9 cellular contexts compared by ENCODE assay signal in the genomic region with DNA sequence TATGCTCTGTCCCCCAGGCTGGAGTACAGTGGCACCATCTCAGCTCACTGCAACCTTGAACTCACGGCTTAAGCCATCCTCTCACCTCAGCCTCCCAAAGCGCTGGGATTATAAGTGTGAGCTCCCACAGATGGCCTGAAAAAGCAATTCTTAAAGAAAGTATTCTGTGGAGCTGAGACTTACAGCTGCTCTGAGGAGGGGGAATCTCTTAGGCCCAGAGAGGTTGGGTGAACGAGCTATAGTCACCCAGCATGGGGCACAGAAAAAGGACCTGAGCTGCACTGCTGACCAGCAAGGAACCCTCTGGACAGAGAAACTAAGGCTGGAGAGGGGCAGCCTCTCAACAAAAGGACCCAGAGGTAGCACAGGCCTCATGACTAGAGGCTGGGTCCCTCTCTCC. TPM values are rescaled to one million over a fixed set of nuclear protein-coding genes. Genes with fewer than 3 reads are reported as not detected.
DNase-seq lines count a peak whose midpoint lies in the region; ATAC-seq and TF ChIP-seq lines count a peak whose summit lies in the region.
"Had no signal": no experiment of that assay in that cellular context is flagged by ENCODE, and none has a peak within 500 bp of the region (broad histone marks: within the 10 kb centered on the region; RNA-seq: fewer than 3 reads in every experiment).

No MANE protein-coding gene starts in this region.

- H2AFZ ChIP-seq in HCT116 (ENCODE audit: low read depth, low read length, poor library complexity, severe bottlenecking): no peak overlapping the region

- POLR2A ChIA-PET in HCT116 (lab: Charles Lee): interaction anchor here (2.3 to 3.2 kb wide), 2 partner anchors 12 to 17 kb away, joined by 8 to 31 read pairs; no protein-coding TSS in a partner anchor

- H3K27ac Mint-ChIP-seq in stimulated activated effector memory CD8-positive, alpha-beta T cell treated with anti-CD3 and anti-CD28 coated beads, Interleukin-12 subunit alpha, Interleukin-12 subunit beta, amount 100 ng/mL, for 72 hours: no peak overlapping the region
- H3K27ac Mint-ChIP-seq in nephron progenitor cell: no peak overlapping the region

- intact Hi-C loops in HCT116 (cut with micrococcal nuclease): no loop called here

- H3K4me3 ChIP-seq in HCT116 (replicated peaks in 1 of 2; ENCODE audit: low read depth in 1 of 2, low read length in 2 of 2): peak overlapping the region; percentile 77 to 78
- H3K4me3 ChIP-seq in adipocyte (ENCODE audit: low read length): peak overlapping the region; percentile 82
- H3K4me3 ChIP-seq in gastroesophageal sphincter: peak overlapping the region in 1 of 2 donors; percentile 70

- no peak for DNase-seq in HCT116 (ENCODE audit: low read depth, low spot score)
- no peak for DNase-seq in adipocyte (ENCODE audit: low read depth)
- DNase-seq in stimulated activated effector memory CD8-positive, alpha-beta T cell treated with anti-CD3 and anti-CD28 coated beads, Interleukin-12 subunit alpha, Interleukin-12 subunit beta, amount 100 ng/mL, for 72 hours (ENCODE audit: low spot score in 2 of 2): no peak
- DNase-seq in nephron progenitor cell: no peak
- DNase-seq in activated T-cell treated with anti-CD3 and anti-CD28 coated beads, Interleukin-2, amount 50 U/mL, for 1 hour: no peak
- DNase-seq: NCI-H146 had no signal

- RAD21 ChIA-PET in HCT116 (lab: Charles Lee; ENCODE audit: low non-redundant PET in 1 of 2, low total read pairs in 2 of 2, uncharacterized antibody in 2 of 2, unreplicated experiment in 2 of 2): no interaction called here

- no TSS peak for BruUV-seq in HCT116 (replicated peaks; lab: Mats Ljungman, UMichigan)

- H3K36me3 Mint-ChIP-seq in stimulated activated effector memory CD8-positive, alpha-beta T cell treated with anti-CD3 and anti-CD28 coated beads, Interleukin-12 subunit alpha, Interleukin-12 subunit beta, amount 100 ng/mL, for 72 hours: no peaks in the 10 kb centered on the region
- H3K36me3 Mint-ChIP-seq in nephron progenitor cell (ENCODE audit: low read depth): no peaks in the 10 kb centered on the region

- TF ChIP-seq RAD21 in HCT116 (IDR thresholded peaks at IDR 0.05; ENCODE audit: low read depth): no peak

- peaks cover 35 to 69% of the 10 kb centered on the region in 2 experiments for H3K4me1 ChIP-seq in HCT116 (ENCODE audit: control insufficient read depth in 1 of 2, insufficient read depth in 2 of 2, low read length in 2 of 2)
- peaks cover 19% of the 10 kb centered on the region for H3K4me1 ChIP-seq in adipocyte (ENCODE audit: control insufficient read depth, insufficient read depth, low read length)
- peaks cover 0 to 57% (median 12%) of the 10 kb centered on the region in 3 donors for H3K4me1 ChIP-seq in gastroesophageal sphincter

- H3K27me3 Mint-ChIP-seq in nephron progenitor cell (ENCODE audit: low read depth, poor library complexity): peaks cover 14% of the 10 kb centered on the region

- H3K27ac ChIP-seq in HCT116 (ENCODE audit: low read depth, low read length) (peak overlapping the region; percentile 81), gastroesophageal sphincter (peak overlapping the region in 3 of 4 donors; percentile 74 to 89 (median 86))

- no peaks in the 10 kb centered on the region for H3K36me3 ChIP-seq in HCT116 (ENCODE audit: control insufficient read depth in 1 of 2, insufficient read depth in 2 of 2, low read length in 2 of 2)
- H3K36me3 ChIP-seq in adipocyte (ENCODE audit: control insufficient read depth, insufficient read depth, low read length, severe bottlenecking): no peaks in the 10 kb centered on the region
- peaks cover 0 to 15% of the 10 kb centered on the region in 2 donors for H3K36me3 ChIP-seq in gastroesophageal sphincter

- H3K9ac ChIP-seq in HCT116 (ENCODE audit: low read length) (peak overlapping the region; percentile 84), adipocyte (ENCODE audit: low read length) (peak overlapping the region; percentile 84)

- peak overlapping the region; percentile 81 for H3K4me3 Mint-ChIP-seq in stimulated activated effector memory CD8-positive, alpha-beta T cell treated with anti-CD3 and anti-CD28 coated beads, Interleukin-12 subunit alpha, Interleukin-12 subunit beta, amount 100 ng/mL, for 72 hours
- no peak overlapping the region for H3K4me3 Mint-ChIP-seq in nephron progenitor cell

- ATAC-seq in HCT116 (no peak), gastroesophageal sphincter (no peak), GM19455 (IDR thresholded peaks at IDR 0.05; ENCODE audit: unreplicated experiment) (no peak), GM18498 (IDR thresholded peaks at IDR 0.05; ENCODE audit: unreplicated experiment) (no peak)
- ATAC-seq in stimulated activated effector memory CD8-positive, alpha-beta T cell treated with anti-CD3 and anti-CD28 coated beads, Interleukin-12 subunit alpha, Interleukin-12 subunit beta, amount 100 ng/mL, for 72 hours: no peak

- no peak for TF ChIP-seq EP300 in gastroesophageal sphincter (IDR thresholded peaks at IDR 0.05)

- H3K79me2 ChIP-seq in HCT116 (ENCODE audit: insufficient read depth, low read length): peaks cover 10% of the 10 kb centered on the region; the same call in 1 of the 2 replicates

- no peaks in the 10 kb centered on the region for H3K9me2 ChIP-seq in HCT116 (ENCODE audit: insufficient read depth)

- TF ChIP-seq POLR2A in HCT116 (IDR thresholded peaks at IDR 0.05; ENCODE audit: borderline replicate concordance, extremely low read depth, insufficient read depth, insufficient read length) (no peak), gastroesophageal sphincter (IDR thresholded peaks at IDR 0.05) (no peak)

- H3K27me3 ChIP-seq in HCT116 (ENCODE audit: insufficient read depth, low read length): no peaks in the 10 kb centered on the region
- H3K27me3 ChIP-seq in adipocyte (replicated peaks; ENCODE audit: control insufficient read depth, insufficient read depth, low read length): no peaks in the 10 kb centered on the region
- no peaks in the 10 kb centered on the region for H3K27me3 ChIP-seq in gastroesophageal sphincter

- CTCF ChIA-PET in HCT116 (lab: Charles Lee): no interaction called here

- no peaks in the 10 kb centered on the region for H4K20me1 ChIP-seq in HCT116 (ENCODE audit: insufficient read depth)

- peaks cover 14% of the 10 kb centered on the region for H3K4me1 Mint-ChIP-seq in stimulated activated effector memory CD8-positive, alpha-beta T cell treated with anti-CD3 and anti-CD28 coated beads, Interleukin-12 subunit alpha, Interleukin-12 subunit beta, amount 100 ng/mL, for 72 hours
- peaks cover 46% of the 10 kb centered on the region for H3K4me1 Mint-ChIP-seq in nephron progenitor cell

- TF ChIP-seq CTCF in HCT116 (IDR thresholded peaks at IDR 0.05 in 2 of 3, conservative IDR thresholded peaks at IDR 0.05 in 1 of 3; ENCODE audit: borderline replicate concordance in 1 of 3, insufficient read depth in 1 of 3, low read depth in 2 of 3, low read length in 2 of 3): no peak
- no peak for TF ChIP-seq CTCF in gastroesophageal sphincter (IDR thresholded peaks at IDR 0.05)
- no peak for TF ChIP-seq CTCF in nephron progenitor cell (IDR thresholded peaks at IDR 0.05)

- H3K9me3 Mint-ChIP-seq in stimulated activated effector memory CD8-positive, alpha-beta T cell treated with anti-CD3 and anti-CD28 coated beads, Interleukin-12 subunit alpha, Interleukin-12 subunit beta, amount 100 ng/mL, for 72 hours: no peaks in the 10 kb centered on the region
- H3K9me3 Mint-ChIP-seq in nephron progenitor cell: no peaks in the 10 kb centered on the region

- H3K9me3 ChIP-seq in HCT116 (ENCODE audit: control insufficient read depth in 1 of 2, insufficient read depth in 1 of 2, low read depth in 1 of 2, low read length in 2 of 2): no peaks in the 10 kb centered on the region
- no peaks in the 10 kb centered on the region for H3K9me3 ChIP-seq in adipocyte (ENCODE audit: control insufficient read depth, low read length)
- no peaks in the 10 kb centered on the region for H3K9me3 ChIP-seq in gastroesophageal sphincter

- WGBS in gastroesophageal sphincter (ENCODE audit: low coverage in 1 of 2), 2 donors: 93% methylated on average over 3 of the region's 3 CpGs; no CpG with 5 or more reads in 1 of the 2 donors

- peak overlapping the region; percentile 98 for H3K4me2 ChIP-seq in HCT116 (ENCODE audit: low read length)

TF ChIP-seq in HCT116, 20 proteins besides CTCF, POLR2A, EP300 and RAD21:
- TF ChIP-seq EZH2phosphoT487 (IDR thresholded peaks at IDR 0.05; ENCODE audit: borderline replicate concordance): no peak
- no peak for TF ChIP-seq CEBPB (IDR thresholded peaks at IDR 0.05; ENCODE audit: low read depth)
- no peak for TF ChIP-seq MAX (IDR thresholded peaks at IDR 0.05)
- no peak for TF ChIP-seq ZFX (IDR thresholded peaks at IDR 0.05)
- no peak for TF ChIP-seq ATF3 (IDR thresholded peaks at IDR 0.05)
- TF ChIP-seq TCF7L2 (IDR thresholded peaks at IDR 0.05; ENCODE audit: borderline replicate concordance, extremely low read depth, insufficient read depth, insufficient read length): no peak
- TF ChIP-seq ZNF274 (IDR thresholded peaks at IDR 0.05; ENCODE audit: low read depth, low read length): no peak
- no peak for TF ChIP-seq EZH2 (IDR thresholded peaks at IDR 0.05)
- TF ChIP-seq JUND (IDR thresholded peaks at IDR 0.05): no peak
- no peak for TF ChIP-seq SP1 (IDR thresholded peaks at IDR 0.05; ENCODE audit: low read depth)

RNA-seq across cellular contexts. Expression of gene PAQR7, which starts 1.3 kb away (rescaled TPM):
- 13.1 TPM for total RNA-seq in HCT116 (2021; ENCODE audit: unreplicated experiment)
- polyA plus RNA-seq in HCT116 (2012): 12.6 and 14.9 TPM in 2 replicates
- 10 to 100 TPM in 1 of 4 donors, 1 to 10 TPM in 3; 6.5 to 13.7 (median 7.8) TPM for total RNA-seq in gastroesophageal sphincter

RNA-seq across cellular contexts. Expression of gene AUNIP, which starts 15.0 kb away (rescaled TPM):
- 12.1 TPM for total RNA-seq in HCT116 (2021; ENCODE audit: unreplicated experiment)
- polyA plus RNA-seq in HCT116 (2012): 4.2 and 6.1 TPM in 2 replicates
- 1 to 10 TPM in 1 of 4 donors, under 1 TPM in 1, not detected in 2; 0.52 to 1.1 TPM for total RNA-seq in gastroesophageal sphincter

RNA-seq across cellular contexts. Expression of gene STMN1, which starts 32.0 kb away (rescaled TPM):
- 368 TPM for total RNA-seq in HCT116 (2021; ENCODE audit: unreplicated experiment)
- polyA plus RNA-seq in HCT116 (2012): 101 and 192 TPM in 2 replicates
- 10 to 100 TPM; 12.2 to 30.0 (median 14.6) TPM for total RNA-seq in gastroesophageal sphincter

RNA-seq across cellular contexts. Expression of gene MTFR1L, which starts 54.5 kb away (rescaled TPM):
- total RNA-seq in HCT116 (2021; ENCODE audit: unreplicated experiment) (35.8 TPM), gastroesophageal sphincter (100 to 1,000 TPM in 2 of 4 donors, 10 to 100 TPM in 2; 83.2 to 128 (median 101) TPM)
- 31.3 and 38.4 TPM in 2 replicates for polyA plus RNA-seq in HCT116 (2012)

Comparison
In these comparisons a context has a peak if more than half of its experiments do, and no peak if none do; other contexts are left out.
1. RNA of gene STMN1, which starts 32.0 kb away (total RNA-seq): 368 TPM in HCT116 (single experiment); 12.2 to 30.0 TPM in gastroesophageal sphincter; every median in the first group is over 10 times any median in the second.